Comparison of ENCODE assay signal across 11 cellular contexts in genomic region chr4:126007142-126007541, GRCh38.
"Had no signal": no experiment of that assay in that cellular context is flagged by ENCODE, and none has a peak within 500 bp of the region (broad histone marks: within the 10 kb centered on the region; RNA-seq: fewer than 3 reads in every experiment).

No MANE protein-coding gene starts in this region.

- ATAC-seq: GM23338, HCT116 had no signal

- H3K4me2 ChIP-seq: GM23338 had no signal

- H3K27ac ChIP-seq: GM23248 had no signal

- H3K4me3 ChIP-seq: GM23248, GM23338, HAP-1 had no signal

- H2AFZ ChIP-seq: GM23248, GM23338 had no signal

- H3K9ac ChIP-seq: GM23248 had no signal

- DNase-seq: GM23248, GOT3, H7, H9, HCEC 1CT, HFFc6 had no signal

- H3K36me3 ChIP-seq: HAP-1 had no signal

- FAIRE-seq: H1, H54 had no signal

- H3K9me3 ChIP-seq: HAP-1 had no signal
